ENCODE assay signal across 14 cellular contexts in the genomic region with DNA sequence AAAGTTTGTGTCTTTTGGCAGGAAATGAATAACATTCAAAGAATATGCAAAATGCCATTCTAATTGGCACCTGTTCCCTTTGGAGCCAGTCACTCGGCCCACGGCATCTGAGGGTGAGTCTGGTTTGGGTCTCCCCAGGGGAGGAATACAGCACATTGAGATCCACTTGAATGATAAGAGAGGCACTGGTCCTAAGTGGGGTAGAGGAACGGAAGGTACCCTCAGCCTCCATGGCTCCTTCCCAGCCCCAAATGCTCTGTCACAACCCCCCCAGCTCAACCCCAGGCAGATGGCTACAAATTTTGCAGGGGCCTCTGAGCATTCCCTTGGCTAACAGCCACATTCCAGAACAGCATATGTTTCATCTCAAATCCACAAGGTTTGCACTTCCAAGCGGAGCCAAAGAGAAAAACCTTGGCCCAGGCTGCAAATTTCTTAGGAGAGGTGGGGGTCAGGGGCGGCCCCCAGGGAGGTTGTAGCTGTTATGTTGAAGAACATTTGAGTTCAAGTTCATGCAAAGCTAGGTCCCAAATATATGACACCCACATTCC.
DNase-seq lines count a peak whose midpoint lies in the region; ATAC-seq, FAIRE-seq and TF ChIP-seq lines count a peak whose summit lies in the region.
"Had no signal": no experiment of that assay in that cellular context is flagged by ENCODE, and none has a peak within 500 bp of the region (broad histone marks: within the 10 kb centered on the region; RNA-seq: fewer than 3 reads in every experiment).

No MANE protein-coding gene starts in this region.

- H3K4me1 ChIP-seq in trophoblast cell (ENCODE audit: control insufficient read depth in 1 of 2, insufficient read depth in 2 of 2, low read length in 2 of 2) (peaks cover 30 to 39% of the 10 kb centered on the region in 2 experiments), esophagus squamous epithelium (peaks cover 12 to 54% (median 31%) of the 10 kb centered on the region in 3 donors)

- in situ Hi-C loops in G401 (cut with HindIII; ENCODE audit: low sequenced_read_pairs): no loop called here

- H3K27me3 ChIP-seq in trophoblast cell (ENCODE audit: insufficient read depth, low read length) (no peaks in the 10 kb centered on the region), esophagus squamous epithelium (peaks cover 0 to 37% (median 0%) of the 10 kb centered on the region in 4 donors)

- H3K4me2 ChIP-seq in trophoblast cell (ENCODE audit: low read length): peak overlapping the region; percentile 3

- intact Hi-C loops in esophagus squamous epithelium (cut with DNase I): no loop called here

- TF ChIP-seq CTCF in esophagus squamous epithelium (IDR thresholded peaks at IDR 0.05) (no peak), HFFc6 (IDR thresholded peaks at IDR 0.05) (no peak)

- no peak overlapping the region for H3K18ac ChIP-seq in trophoblast cell (ENCODE audit: low read length)

- no peak overlapping the region for H3K27ac Mint-ChIP-seq in HFFc6
- H3K27ac Mint-ChIP-seq: memory B cell; stimulated activated effector memory CD8-positive, alpha-beta T cell treated with anti-CD3 and anti-CD28 coated beads, Interleukin-12 subunit alpha, Interleukin-12 subunit beta, amount 100 ng/mL, for 72 hours; T-helper 2 cell treated with Interferon-gamma antibody and Interleukin-4, amounts not matched to agents 5 μg/mL and 100 μg/mL, for 36 hours had no signal

- H2BK5ac ChIP-seq in trophoblast cell (ENCODE audit: low read depth, low read length, poor library complexity): peak overlapping the region; percentile 23

- H2BK120ac ChIP-seq in trophoblast cell (ENCODE audit: insufficient read depth, low read length, poor library complexity): peak overlapping the region; percentile 37

- H3K27ac ChIP-seq in SK-N-MC (peak overlapping the region; percentile 90), trophoblast cell (ENCODE audit: low read depth, low read length) (peak overlapping the region; percentile 54), esophagus squamous epithelium (peak overlapping the region in 1 of 4 donors; percentile 54)
- H3K27ac ChIP-seq: brain microvascular endothelial cell had no signal

- no CpG with 5 or more reads among the region's 5 CpGs for WGBS in trophoblast cell (ENCODE audit: extremely low coverage, insufficient coverage, insufficient read length)
- 42 to 48% methylated on average over 5 of the region's 5 CpGs for WGBS in esophagus squamous epithelium, 2 donors

- H3K4me3 Mint-ChIP-seq in HFFc6: no peak overlapping the region
- H3K4me3 Mint-ChIP-seq: memory B cell; stimulated activated effector memory CD8-positive, alpha-beta T cell treated with anti-CD3 and anti-CD28 coated beads, Interleukin-12 subunit alpha, Interleukin-12 subunit beta, amount 100 ng/mL, for 72 hours; T-helper 2 cell treated with Interferon-gamma antibody and Interleukin-4, amounts not matched to agents 5 μg/mL and 100 μg/mL, for 36 hours had no signal

- no peak overlapping the region for H4K12ac ChIP-seq in trophoblast cell (ENCODE audit: low read depth, low read length)

- H4K91ac ChIP-seq in trophoblast cell (ENCODE audit: low read depth, low read length): peak overlapping the region; percentile 50

- H3K4ac ChIP-seq in trophoblast cell (ENCODE audit: low read depth, low read length): no peak overlapping the region

- no peak overlapping the region for H2AFZ ChIP-seq in trophoblast cell (ENCODE audit: insufficient read depth, low read length, poor library complexity)

- no peak for FAIRE-seq in HTR-8/SVneo (lab: Jason Lieb, UNC)

- no peak overlapping the region for H3K23ac ChIP-seq in trophoblast cell (ENCODE audit: low read length)

- H3K36me3 Mint-ChIP-seq in HFFc6 (ENCODE audit: low read depth): no peaks in the 10 kb centered on the region
- H3K36me3 Mint-ChIP-seq: memory B cell; stimulated activated effector memory CD8-positive, alpha-beta T cell treated with anti-CD3 and anti-CD28 coated beads, Interleukin-12 subunit alpha, Interleukin-12 subunit beta, amount 100 ng/mL, for 72 hours had no signal

- H3K36me3 ChIP-seq in SK-N-MC (ENCODE audit: insufficient read depth, low read length) (no peaks in the 10 kb centered on the region), trophoblast cell (ENCODE audit: control insufficient read depth in 1 of 2, insufficient read depth in 2 of 2, low read length in 2 of 2) (no peaks in the 10 kb centered on the region), esophagus squamous epithelium (no peaks in the 10 kb centered on the region)
- H3K36me3 ChIP-seq: brain microvascular endothelial cell had no signal

- H3K79me1 ChIP-seq in trophoblast cell (ENCODE audit: low read length): peaks cover 19% of the 10 kb centered on the region

- H3K4me3 ChIP-seq in SK-N-MC (peak overlapping the region; percentile 73), trophoblast cell (ENCODE audit: low read depth, low read length) (no peak overlapping the region), esophagus squamous epithelium (no peak overlapping the region)

- DNase-seq in G401 (ENCODE audit: low spot score): peak; percentile 95
- no peak for DNase-seq in SK-N-MC (ENCODE audit: low read depth, low spot score)
- DNase-seq in fibroblast of the conjunctiva (ENCODE audit: low read depth): peak; percentile 37
- DNase-seq in trophoblast cell: no peak
- no peak for DNase-seq in esophagus squamous epithelium (lab: John Stamatoyannopoulos, UW)
- no peak for DNase-seq in HTR-8/SVneo (ENCODE audit: insufficient read length, low spot score)
- DNase-seq in HFFc6: no peak
- DNase-seq: brain microvascular endothelial cell, NCI-H1092 had no signal

- H2AK5ac ChIP-seq in trophoblast cell (ENCODE audit: low read length): no peak overlapping the region

- no peaks in the 10 kb centered on the region for H3K9me3 Mint-ChIP-seq in HFFc6
- H3K9me3 Mint-ChIP-seq: memory B cell; stimulated activated effector memory CD8-positive, alpha-beta T cell treated with anti-CD3 and anti-CD28 coated beads, Interleukin-12 subunit alpha, Interleukin-12 subunit beta, amount 100 ng/mL, for 72 hours; T-helper 2 cell treated with Interferon-gamma antibody and Interleukin-4, amounts not matched to agents 5 μg/mL and 100 μg/mL, for 36 hours had no signal

- no peak overlapping the region for H4K8ac ChIP-seq in trophoblast cell (ENCODE audit: low read depth, low read length)

- peaks cover 2% of the 10 kb centered on the region for H3K79me2 ChIP-seq in trophoblast cell (ENCODE audit: control insufficient read depth, insufficient read depth, low read length, poor library complexity)

- H3K4me1 Mint-ChIP-seq in HFFc6 (ENCODE audit: low read depth): peaks cover 18% of the 10 kb centered on the region
- H3K4me1 Mint-ChIP-seq: memory B cell; stimulated activated effector memory CD8-positive, alpha-beta T cell treated with anti-CD3 and anti-CD28 coated beads, Interleukin-12 subunit alpha, Interleukin-12 subunit beta, amount 100 ng/mL, for 72 hours had no signal

- ATAC-seq in HG02798 (IDR thresholded peaks at IDR 0.05; ENCODE audit: poor library complexity, unreplicated experiment): no peak
- ATAC-seq: HCT116; stimulated activated effector memory CD8-positive, alpha-beta T cell treated with anti-CD3 and anti-CD28 coated beads, Interleukin-12 subunit alpha, Interleukin-12 subunit beta, amount 100 ng/mL, for 72 hours had no signal

- no peaks in the 10 kb centered on the region for H3K9me3 ChIP-seq in SK-N-MC (ENCODE audit: low read depth, low read length)
- H3K9me3 ChIP-seq in trophoblast cell (ENCODE audit: insufficient read depth, low read depth, low read length): no peaks in the 10 kb centered on the region
- no peaks in the 10 kb centered on the region for H3K9me3 ChIP-seq in esophagus squamous epithelium

- peaks cover 69% of the 10 kb centered on the region for H3K27me3 Mint-ChIP-seq in HFFc6 (ENCODE audit: insufficient read depth)

- H3K14ac ChIP-seq in trophoblast cell (ENCODE audit: low read length): no peak overlapping the region

- H2BK12ac ChIP-seq in trophoblast cell (ENCODE audit: low read length): peak overlapping the region; percentile 21

- H3K9ac ChIP-seq in SK-N-MC (ENCODE audit: insufficient read length) (peak overlapping the region; percentile 51), trophoblast cell (ENCODE audit: low read length) (no peak overlapping the region)

- no peak for TF ChIP-seq POLR2A in esophagus squamous epithelium (IDR thresholded peaks at IDR 0.05)

Comparison
In these comparisons a context has a peak if more than half of its experiments do, and no peak if none do; other contexts are left out.
1. DNase-seq: peak in G401 (single experiment) and fibroblast of the conjunctiva (single experiment); none in SK-N-MC (single experiment), trophoblast cell (0 of 2), esophagus squamous epithelium (single experiment), HTR-8/SVneo (single experiment) and HFFc6 (single experiment).